Comparison of ENCODE assay signal across 17 cellular contexts in genomic region chr2:118387509-118387908, GRCh38.
DNase-seq lines count a peak whose midpoint lies in the region; ATAC-seq and TF ChIP-seq lines count a peak whose summit lies in the region.
"Had no signal": no experiment of that assay in that cellular context is flagged by ENCODE, and none has a peak within 500 bp of the region (broad histone marks: within the 10 kb centered on the region; RNA-seq: fewer than 3 reads in every experiment).

No MANE protein-coding gene starts in this region.

- H2AFZ ChIP-seq in smooth muscle cell (ENCODE audit: low read depth): no peak overlapping the region

- H3K4me3 ChIP-seq in fibroblast of the aortic adventitia (ENCODE audit: low read depth, low read length) (no peak overlapping the region), smooth muscle cell (no peak overlapping the region), left lung (no peak overlapping the region)
- H3K4me3 ChIP-seq: body of pancreas had no signal

- no peak overlapping the region for H3K4me2 ChIP-seq in smooth muscle cell

- H3K27ac ChIP-seq in RWPE1 (peak overlapping the region; percentile 83), smooth muscle cell (ENCODE audit: low read depth) (peak overlapping the region; percentile 70), left lung (no peak overlapping the region)
- H3K27ac ChIP-seq: body of pancreas had no signal

- TF ChIP-seq CTCF in RWPE1 (conservative IDR thresholded peaks at IDR 0.05; ENCODE audit: low read depth) (no peak), fibroblast of the aortic adventitia (IDR thresholded peaks at IDR 0.05; ENCODE audit: insufficient read depth, low read length) (no peak), smooth muscle cell (IDR thresholded peaks at IDR 0.05; ENCODE audit: borderline replicate concordance, insufficient read depth, poor library complexity, severe bottlenecking) (no peak), left lung (IDR thresholded peaks at IDR 0.05) (no peak)

- intact Hi-C loops in left lung (cut with DNase I): no loop called here

- POLR2A ChIA-PET in RWPE1 (lab: Yijun Ruan, JAX; ENCODE audit: low non-redundant PET): no interaction called here

- ATAC-seq in left lung (no peak), GM19035 (IDR thresholded peaks at IDR 0.05; ENCODE audit: unreplicated experiment) (no peak)
- ATAC-seq: activated CD8-positive, alpha-beta T cell treated with anti-CD3 and anti-CD28 coated beads for 36 hours; body of pancreas; naive thymus-derived CD4-positive, alpha-beta T cell; stimulated activated naive B cell treated with anti-CD40 and anti-IgM and Interleukin-4, amounts not matched to agents 10 μg/mL and 1 μg/mL and 100 μg/mL, for 72 hours had no signal

- H3K9me3 ChIP-seq in smooth muscle cell (replicated peaks; ENCODE audit: low read depth): no peaks in the 10 kb centered on the region
- no peaks in the 10 kb centered on the region for H3K9me3 ChIP-seq in left lung
- H3K9me3 ChIP-seq: body of pancreas had no signal

- H3K36me3 ChIP-seq in smooth muscle cell (ENCODE audit: low read depth) (no peaks in the 10 kb centered on the region), left lung (no peaks in the 10 kb centered on the region)

- no peaks in the 10 kb centered on the region for H3K79me2 ChIP-seq in smooth muscle cell (ENCODE audit: low read depth)

- no peaks in the 10 kb centered on the region for H3F3A ChIP-seq in smooth muscle cell (ENCODE audit: low read depth)

- H4K20me1 ChIP-seq in smooth muscle cell (ENCODE audit: low read depth): no peaks in the 10 kb centered on the region

- H3K4me1 ChIP-seq in smooth muscle cell (ENCODE audit: low read depth) (no peaks in the 10 kb centered on the region), left lung (no peaks in the 10 kb centered on the region)
- H3K4me1 ChIP-seq: body of pancreas had no signal

- H3K27me3 ChIP-seq in smooth muscle cell (ENCODE audit: low read depth) (no peaks in the 10 kb centered on the region), left lung (no peaks in the 10 kb centered on the region)
- H3K27me3 ChIP-seq: body of pancreas had no signal

- CTCF ChIA-PET in RWPE1 (lab: Yijun Ruan, JAX): interaction anchor here (0.7 kb wide), 1 partner anchor 16 kb away, joined by 3 read pairs; no protein-coding TSS in a partner anchor

- H3K9ac ChIP-seq in smooth muscle cell (ENCODE audit: low read depth): no peak overlapping the region

- DNase-seq in EL (peak; percentile 70), RWPE1 (ENCODE audit: low spot score) (peak; percentile 56), fibroblast of the aortic adventitia (ENCODE audit: low read depth) (peak; percentile 89), smooth muscle cell (lab: John Stamatoyannopoulos, UW; ENCODE audit: unreplicated experiment) (no peak), left lung (no peak), Ammon's horn (ENCODE audit: low spot score) (no peak), HPDE6-E6E7 (ENCODE audit: extremely low spot score) (no peak)
- DNase-seq: activated CD8-positive, alpha-beta T cell treated with anti-CD3 and anti-CD28 coated beads for 36 hours; body of pancreas; effector memory CD4-positive, alpha-beta T cell; H9; hippocampal formation; MM.1S; naive thymus-derived CD4-positive, alpha-beta T cell; SHP77 treated with DMSO at 0.1 percent for 48 hours; stimulated activated naive B cell treated with anti-CD40 and anti-IgM and Interleukin-4, amounts not matched to agents 10 μg/mL and 1 μg/mL and 100 μg/mL, for 72 hours had no signal

- 90% methylated on average over 1 of the region's 1 CpG for WGBS in smooth muscle cell (ENCODE audit: low lambda C conversion rate)

Comparison
In these comparisons a context has a peak if more than half of its experiments do, and no peak if none do; other contexts are left out.
1. DNase-seq: peak in EL (single experiment), RWPE1 (single experiment) and fibroblast of the aortic adventitia (single experiment); none in smooth muscle cell (single experiment), left lung (0 of 2), Ammon's horn (single experiment) and HPDE6-E6E7 (single experiment).
2. H3K27ac ChIP-seq: peak in RWPE1 (single experiment) and smooth muscle cell (single experiment); none in left lung (0 of 2).